Comparison of ENCODE assay signal across 20 cellular contexts in the genomic region with DNA sequence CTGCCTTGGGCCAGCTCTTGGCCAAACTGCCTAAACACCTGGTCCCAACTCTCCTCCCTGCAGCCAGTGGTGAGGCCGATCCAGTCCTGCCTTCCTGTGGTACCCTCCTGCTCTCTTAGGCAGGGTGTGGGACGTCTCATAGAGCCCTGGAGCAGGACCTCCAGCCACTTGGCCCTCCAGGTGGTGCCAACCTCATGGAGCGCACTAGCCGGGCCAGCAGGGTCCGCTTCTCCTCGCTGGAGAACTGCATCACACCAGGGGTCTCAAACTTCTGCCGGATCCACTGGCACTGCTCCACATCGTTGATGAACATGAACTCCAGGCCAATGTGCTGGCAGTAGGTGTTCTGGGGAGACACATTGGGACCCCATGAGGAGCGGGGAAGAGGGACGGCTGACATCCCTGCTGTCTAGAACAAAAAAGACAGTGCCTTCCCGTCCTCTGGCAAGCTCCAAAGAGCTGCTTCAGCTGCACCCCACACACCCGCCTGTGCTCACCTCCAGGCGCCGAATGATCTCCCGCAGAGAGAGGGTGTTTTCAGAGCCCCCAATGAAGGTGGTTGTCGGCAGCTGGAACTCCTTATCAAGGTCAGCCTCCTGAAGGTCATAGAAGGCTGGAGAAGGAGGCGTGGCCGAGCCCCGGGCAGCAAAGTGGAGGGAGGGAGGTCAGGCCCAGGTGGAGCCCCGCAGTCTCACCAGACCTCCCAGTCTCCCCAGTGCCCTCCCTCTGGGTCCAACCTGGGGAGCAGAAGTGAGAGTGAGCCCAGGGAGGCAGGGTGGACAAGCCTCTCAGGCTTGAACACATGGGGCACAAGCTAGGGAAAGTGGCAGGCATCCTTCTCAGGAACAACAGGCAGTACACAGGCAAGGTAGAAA. TPM values are rescaled to one million over a fixed set of nuclear protein-coding genes. Genes with fewer than 3 reads are reported as not detected.
DNase-seq lines count a peak whose midpoint lies in the region; ATAC-seq and TF ChIP-seq lines count a peak whose summit lies in the region.
"Had no signal": no experiment of that assay in that cellular context is flagged by ENCODE, and none has a peak within 500 bp of the region (broad histone marks: within the 10 kb centered on the region; RNA-seq: fewer than 3 reads in every experiment).

No MANE protein-coding gene starts in this region.

- no peaks in the 10 kb centered on the region for H3K79me2 ChIP-seq in osteoblast (ENCODE audit: insufficient read depth, low read length)

- H3K4me3 ChIP-seq in H7 (ENCODE audit: insufficient read depth, low read depth, low read length) (no peak overlapping the region), endodermal cell (ENCODE audit: low read length) (no peak overlapping the region), osteoblast (ENCODE audit: insufficient read depth, low read length) (no peak overlapping the region)
- H3K4me3 ChIP-seq: BLaER1, GM23338 had no signal

- no peak overlapping the region for H2AFZ ChIP-seq in osteoblast (ENCODE audit: low read length)
- H2AFZ ChIP-seq: GM23338 had no signal

- H3K9me3 ChIP-seq in endodermal cell (ENCODE audit: control insufficient read depth, low read length) (no peaks in the 10 kb centered on the region), osteoblast (ENCODE audit: low read depth, low read length) (no peaks in the 10 kb centered on the region)
- H3K9me3 ChIP-seq: BLaER1 had no signal

- WGBS in endodermal cell (ENCODE audit: insufficient coverage in 1 of 2, insufficient read length in 1 of 2), 2 experiments: 88 to 91% methylated on average over 14 to 20 of the region's 20 CpGs

- no peak overlapping the region for H3K27ac Mint-ChIP-seq in endodermal cell
- no peak overlapping the region for H3K27ac Mint-ChIP-seq in effector memory CD8-positive, alpha-beta T cell
- H3K27ac Mint-ChIP-seq: CD4-positive, alpha-beta T cell; GM23338 had no signal

- no peak overlapping the region for H3K4me2 ChIP-seq in osteoblast (ENCODE audit: insufficient read depth, low read length)
- H3K4me2 ChIP-seq: BLaER1, GM23338, KMS-11 had no signal

- no peaks in the 10 kb centered on the region for H3K9me3 Mint-ChIP-seq in endodermal cell
- no peaks in the 10 kb centered on the region for H3K9me3 Mint-ChIP-seq in effector memory CD8-positive, alpha-beta T cell
- H3K9me3 Mint-ChIP-seq: CD4-positive, alpha-beta T cell had no signal

- H3K36me3 Mint-ChIP-seq in endodermal cell (ENCODE audit: low read depth): no peaks in the 10 kb centered on the region
- H3K36me3 Mint-ChIP-seq in effector memory CD8-positive, alpha-beta T cell (ENCODE audit: insufficient read depth): no peaks in the 10 kb centered on the region

- peaks cover 6% of the 10 kb centered on the region for H3K4me1 ChIP-seq in endodermal cell (ENCODE audit: control insufficient read depth, insufficient read depth, low read length)
- H3K4me1 ChIP-seq in osteoblast (ENCODE audit: insufficient read depth, low read length): no peaks in the 10 kb centered on the region
- H3K4me1 ChIP-seq: BLaER1 had no signal

- DNase-seq in D341Med (ENCODE audit: low spot score) (peak; percentile 29), H7 (peak; percentile 22), endodermal cell (peak; percentile 24), osteoblast (ENCODE audit: insufficient read length, low spot score, missing footprints) (peak; percentile 50), NOMO-1 treated with DMSO at 0.1 percent for 48 hours (lab: John Stamatoyannopoulos, UW; ENCODE audit: unreplicated experiment) (no peak)
- no peak for DNase-seq in effector memory CD8-positive, alpha-beta T cell
- DNase-seq: COR-L47, DMS153, NCI-H1092 treated with DMSO at 0.1 percent for 48 hours, NCI-H1436 treated with DMSO at 0.1 percent for 48 hours, NCI-H2029, NCI-H2227 treated with DMSO at 0.1 percent for 48 hours, NCI-H510A had no signal

- no peak overlapping the region for H3K27ac ChIP-seq in endodermal cell (ENCODE audit: low read depth, low read length)
- no peak overlapping the region for H3K27ac ChIP-seq in osteoblast (ENCODE audit: low read depth, low read length)
- H3K27ac ChIP-seq: BLaER1, KMS-11 had no signal

- no peak overlapping the region for H3K4me3 Mint-ChIP-seq in endodermal cell
- H3K4me3 Mint-ChIP-seq in effector memory CD8-positive, alpha-beta T cell: no peak overlapping the region
- H3K4me3 Mint-ChIP-seq: CD4-positive, alpha-beta T cell; GM23338 had no signal

- peaks cover 9% of the 10 kb centered on the region for H3K4me1 Mint-ChIP-seq in endodermal cell
- no peaks in the 10 kb centered on the region for H3K4me1 Mint-ChIP-seq in effector memory CD8-positive, alpha-beta T cell (ENCODE audit: low read depth in 2 of 2)
- H3K4me1 Mint-ChIP-seq: GM23338 had no signal

- TF ChIP-seq CTCF in endodermal cell (conservative IDR thresholded peaks at IDR 0.05) (no peak), osteoblast (IDR thresholded peaks at IDR 0.05; ENCODE audit: extremely low read depth, low read depth, low read length) (no peak)

- no peaks in the 10 kb centered on the region for H3K27me3 Mint-ChIP-seq in endodermal cell (ENCODE audit: insufficient read depth)
- H3K27me3 Mint-ChIP-seq in effector memory CD8-positive, alpha-beta T cell: peaks cover 26 to 53% of the 10 kb centered on the region in 2 donors

- no peaks in the 10 kb centered on the region for H4K20me1 ChIP-seq in osteoblast (ENCODE audit: insufficient read depth, low read length)
- H4K20me1 ChIP-seq: BLaER1 had no signal

- no peak overlapping the region for H3K9ac ChIP-seq in endodermal cell (ENCODE audit: extremely low read depth, low read length, poor library complexity, severe bottlenecking)
- H3K9ac ChIP-seq: BLaER1, KMS-11 had no signal

- H3K36me3 ChIP-seq in H7 (replicated peaks; ENCODE audit: control insufficient read depth, insufficient read depth, low read length) (peaks cover 12% of the 10 kb centered on the region), endodermal cell (ENCODE audit: control insufficient read depth, insufficient read depth, low read length) (no peaks in the 10 kb centered on the region), osteoblast (ENCODE audit: insufficient read depth, low read length) (no peaks in the 10 kb centered on the region)
- H3K36me3 ChIP-seq: BLaER1 had no signal

- H3K27me3 ChIP-seq in H7 (ENCODE audit: control insufficient read depth, insufficient read depth, low read length) (no peaks in the 10 kb centered on the region), endodermal cell (ENCODE audit: control insufficient read depth, insufficient read depth, low read length, poor library complexity, severe bottlenecking) (no peaks in the 10 kb centered on the region), osteoblast (ENCODE audit: insufficient read depth, low read length) (peaks cover 16% of the 10 kb centered on the region)
- H3K27me3 ChIP-seq: BLaER1 had no signal

- no peak for ATAC-seq in effector memory CD8-positive, alpha-beta T cell (replicated peaks)
- ATAC-seq in GM19351 (IDR thresholded peaks at IDR 0.05; ENCODE audit: unreplicated experiment): no peak
- ATAC-seq: GM23338, HCT116, Panc1 had no signal

RNA-seq across cellular contexts. Expression of gene OGDHL, which starts 10.2 kb away (rescaled TPM):
- 26.3 and 31.9 TPM in 2 replicates for total RNA-seq in H7 (2014; rRNA removed; shearing (Covaris generic))
- 10 to 100 TPM; 13.0 to 14.6 TPM for total RNA-seq in endodermal cell
- polyA plus RNA-seq in endodermal cell (2013, experiment 1 of 2): 7.3 TPM
- polyA plus RNA-seq in endodermal cell (2013, experiment 2 of 2): 5.5 TPM
- under 0.01 and 0.36 TPM in 2 replicates for total RNA-seq in osteoblast
- total RNA-seq: CD4-positive, alpha-beta T cell had no signal

Comparison
In these comparisons a context has a peak if more than half of its experiments do, and no peak if none do; other contexts are left out.
1. DNase-seq: peak in D341Med (single experiment), H7 (single experiment), endodermal cell (single experiment) and osteoblast (single experiment); none in NOMO-1 treated with DMSO at 0.1 percent for 48 hours (single experiment) and effector memory CD8-positive, alpha-beta T cell (0 of 3).
2. RNA of gene OGDHL, which starts 10.2 kb away (total RNA-seq): 26.3 to 31.9 TPM in H7 and 13.0 to 14.6 TPM in endodermal cell; under 0.01 to 0.36 TPM in osteoblast; every median in the first group is over 10 times any median in the second.